8 cellular contexts compared by ENCODE assay signal in the genomic region with DNA sequence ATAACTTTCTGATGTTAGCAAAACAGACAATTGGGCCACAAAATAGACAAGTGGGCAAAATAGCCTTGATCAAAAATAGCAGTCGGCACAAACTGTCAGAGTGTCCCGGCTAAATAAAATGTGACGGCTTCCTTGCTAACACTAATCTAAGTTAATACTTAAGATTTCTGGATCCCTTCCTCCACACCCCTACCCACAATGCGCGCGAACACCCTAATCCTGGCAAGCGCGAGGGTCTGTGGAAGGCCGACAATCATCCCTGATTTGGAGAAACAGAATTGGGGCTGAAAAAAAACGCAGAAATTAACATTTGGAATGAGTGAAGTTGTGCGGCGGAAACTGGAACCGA. TPM values are rescaled to one million over a fixed set of nuclear protein-coding genes. Genes with fewer than 3 reads are reported as not detected.
DNase-seq lines count a peak whose midpoint lies in the region; ATAC-seq and TF ChIP-seq lines count a peak whose summit lies in the region.

No MANE protein-coding gene starts in this region.

- H3K9me3 ChIP-seq in BLaER1 treated with 17β-estradiol and CSF1 and Interleukin-3, amounts not matched to agents 10 nM and 100 nM (replicated peaks in 1 of 11): no peaks in the 10 kb centered on the region
- H3K9me3 ChIP-seq in HUES64 (ENCODE audit: insufficient read depth, low read depth, low read length): no peaks in the 10 kb centered on the region

- no peak for ATAC-seq in naive thymus-derived CD8-positive, alpha-beta T cell
- no peak for ATAC-seq in HG02852 (IDR thresholded peaks at IDR 0.05; ENCODE audit: unreplicated experiment)

- H3K27me3 ChIP-seq in BLaER1 treated with 17β-estradiol and CSF1 and Interleukin-3, amounts not matched to agents 10 nM and 100 nM: no peaks in the 10 kb centered on the region
- H3K27me3 ChIP-seq in HUES64 (ENCODE audit: insufficient read depth, low read length): no peaks in the 10 kb centered on the region

- 19% methylated on average over 13 of the region's 13 CpGs for WGBS in HUES64

- peaks cover 23 to 63% (median 48%) of the 10 kb centered on the region in 4 donors for H3K4me1 Mint-ChIP-seq in naive thymus-derived CD8-positive, alpha-beta T cell

- no peak for TF ChIP-seq CTCF in choroid plexus epithelial cell (conservative IDR thresholded peaks at IDR 0.05; ENCODE audit: low read depth, low read length)

- peaks cover 3 to 28% (median 10%) of the 10 kb centered on the region in 11 experiments; a peak in 13 of 22 replicates for H3K36me3 ChIP-seq in BLaER1 treated with 17β-estradiol and CSF1 and Interleukin-3, amounts not matched to agents 10 nM and 100 nM
- H3K36me3 ChIP-seq in HUES64 (ENCODE audit: insufficient read depth, low read length): peaks cover 6% of the 10 kb centered on the region

- peak overlapping the region; percentile 71 to 88 (median 85) for H3K9ac ChIP-seq in BLaER1 treated with 17β-estradiol and CSF1 and Interleukin-3, amounts not matched to agents 10 nM and 100 nM
- peak overlapping the region; percentile 55 for H3K9ac ChIP-seq in HUES64 (ENCODE audit: low read depth, low read length)

- no peaks in the 10 kb centered on the region for H3K9me3 Mint-ChIP-seq in naive thymus-derived CD8-positive, alpha-beta T cell

- peak overlapping the region; percentile 62 to 84 (median 78); a peak in 21 of 22 replicates for H3K27ac ChIP-seq in BLaER1 treated with 17β-estradiol and CSF1 and Interleukin-3, amounts not matched to agents 10 nM and 100 nM
- no peak overlapping the region for H3K27ac ChIP-seq in HUES64 (ENCODE audit: low read depth, low read length)

- peak overlapping the region; percentile 68 to 87 (median 78) for H3K4me3 ChIP-seq in BLaER1 treated with 17β-estradiol and CSF1 and Interleukin-3, amounts not matched to agents 10 nM and 100 nM
- H3K4me3 ChIP-seq in HUES64 (ENCODE audit: low read length) (peak overlapping the region; percentile 81), choroid plexus epithelial cell (ENCODE audit: low read depth, low read length) (peak overlapping the region; percentile 89)

- DNase-seq in choroid plexus epithelial cell (ENCODE audit: low read depth): no peak
- DNase-seq in naive thymus-derived CD8-positive, alpha-beta T cell: no peak
- DNase-seq in NCI-H526 (lab: John Stamatoyannopoulos, UW): no peak
- DNase-seq in activated CD4-positive, alpha-beta T cell treated with anti-CD3 and anti-CD28 coated beads, Interleukin-2, amount 50 U/mL, for 4 hours: no peak
- no peak for DNase-seq in stimulated activated CD4-positive, alpha-beta T cell treated with anti-CD3 and anti-CD28 coated beads, Interleukin-15, amount 100 ng/mL, for 24 hours

- H3K4me1 ChIP-seq in BLaER1 treated with 17β-estradiol and CSF1 and Interleukin-3, amounts not matched to agents 10 nM and 100 nM: peaks cover 15 to 31% (median 22%) of the 10 kb centered on the region in 10 experiments
- peaks cover 34% of the 10 kb centered on the region for H3K4me1 ChIP-seq in HUES64 (ENCODE audit: insufficient read depth, low read length)

- H4K20me1 ChIP-seq in BLaER1 treated with 17β-estradiol and CSF1 and Interleukin-3, amounts not matched to agents 10 nM and 100 nM: no peaks in the 10 kb centered on the region; a peak in 2 of 22 replicates

- peak overlapping the region; percentile 90 to 99 (median 96) for H3K27ac Mint-ChIP-seq in naive thymus-derived CD8-positive, alpha-beta T cell

- H3K27me3 Mint-ChIP-seq in naive thymus-derived CD8-positive, alpha-beta T cell: no peaks in the 10 kb centered on the region

- POLR2A ChIA-PET in naive thymus-derived CD8-positive, alpha-beta T cell (lab: Charles Lee): interaction anchor here (1.0 to 1.4 kb wide), 2 partner anchors 19 to 106 kb away, joined by 4 to 7 read pairs; a partner anchor contains a TSS

- H3K4me3 Mint-ChIP-seq in naive thymus-derived CD8-positive, alpha-beta T cell: peak overlapping the region; percentile 87 to 99 (median 96)

- H3K36me3 Mint-ChIP-seq in naive thymus-derived CD8-positive, alpha-beta T cell: peaks cover 0 to 27% (median 2%) of the 10 kb centered on the region in 3 donors

- peak overlapping the region; percentile 77 to 95 (median 88) for H3K4me2 ChIP-seq in BLaER1 treated with 17β-estradiol and CSF1 and Interleukin-3, amounts not matched to agents 10 nM and 100 nM

RNA-seq across cellular contexts. Expression of a gene that starts 0.5 kb away (rescaled TPM):
- 4.8 TPM for polyA plus RNA-seq in HUES64 (2013, experiment 1 of 2)
- 7.3 TPM for polyA plus RNA-seq in HUES64 (2013, experiment 2 of 2)
- total RNA-seq in naive thymus-derived CD8-positive, alpha-beta T cell: 10 to 100 TPM; 20.5 to 22.3 TPM
- 1 to 10 TPM; 4.3 to 6.5 (median 4.4) TPM for polyA plus RNA-seq in naive thymus-derived CD8-positive, alpha-beta T cell

RNA-seq across cellular contexts. Expression of a gene that starts 0.7 kb away (rescaled TPM):
- polyA plus RNA-seq in HUES64 (2013, experiment 1 of 2): 13.8 TPM
- 12.7 TPM for polyA plus RNA-seq in HUES64 (2013, experiment 2 of 2)
- 10 to 100 TPM in 1 of 2 experiments, 1 to 10 TPM in 1; 8.9 to 11.9 TPM for total RNA-seq in naive thymus-derived CD8-positive, alpha-beta T cell
- polyA plus RNA-seq in naive thymus-derived CD8-positive, alpha-beta T cell: 1 to 10 TPM; 1.2 to 2.4 (median 1.3) TPM
